ENCODE assay signal across 8 cellular contexts in genomic region chr10:79443338-79444242, GRCh38. TPM values are rescaled to one million over a fixed set of nuclear protein-coding genes. Genes with fewer than 3 reads are reported as not detected.
DNase-seq lines count a peak whose midpoint lies in the region; ATAC-seq lines count a peak whose summit lies in the region.

No MANE protein-coding gene starts in this region.

- no peaks in the 10 kb centered on the region for H3K27me3 ChIP-seq in ACC112 (ENCODE audit: insufficient read depth, low read length)
- H3K27me3 ChIP-seq in HUES64 (ENCODE audit: insufficient read depth, low read length) = peaks cover 38% of the 10 kb centered on the region

- peaks cover 8% of the 10 kb centered on the region for H3K36me3 Mint-ChIP-seq in central memory CD8-positive, alpha-beta T cell (ENCODE audit: insufficient read depth)
- H3K36me3 Mint-ChIP-seq in naive B cell = no peaks in the 10 kb centered on the region

- H3K9ac ChIP-seq in HUES64 (ENCODE audit: low read depth, low read length) = no peak overlapping the region

- no peaks in the 10 kb centered on the region for H3K36me3 ChIP-seq in ACC112 (ENCODE audit: insufficient read depth, low read length)
- no peaks in the 10 kb centered on the region for H3K36me3 ChIP-seq in HUES64 (ENCODE audit: insufficient read depth, low read length)

- H3K4me3 Mint-ChIP-seq in central memory CD8-positive, alpha-beta T cell = peak overlapping the region; percentile 89
- H3K4me3 Mint-ChIP-seq in naive B cell = peak overlapping the region; percentile 72 to 95 (median 92)

- H3K79me2 ChIP-seq in ACC112 (ENCODE audit: control insufficient read depth, insufficient read depth, low read length, unreplicated experiment) = peaks cover 48% of the 10 kb centered on the region

- H2AFZ ChIP-seq in ACC112 (ENCODE audit: low read length, unreplicated experiment) = no peak overlapping the region

- H3K27ac ChIP-seq in ACC112 (ENCODE audit: low read depth, low read length) (peak overlapping the region; percentile 70; the same call in 1 of the 2 replicates), HUES64 (ENCODE audit: low read depth, low read length) (no peak overlapping the region)

- no peaks in the 10 kb centered on the region for H3K27me3 Mint-ChIP-seq in central memory CD8-positive, alpha-beta T cell
- H3K27me3 Mint-ChIP-seq in naive B cell = peaks cover under 1 to 11% (median 7%) of the 10 kb centered on the region in 3 donors

- H3K9me3 Mint-ChIP-seq in central memory CD8-positive, alpha-beta T cell = no peaks in the 10 kb centered on the region
- H3K9me3 Mint-ChIP-seq in naive B cell = no peaks in the 10 kb centered on the region

- ATAC-seq in central memory CD8-positive, alpha-beta T cell (replicated peaks; ENCODE audit: extremely low read depth, poor library complexity, severe bottlenecking) = no peak
- ATAC-seq in naive B cell (ENCODE audit: low read depth in 2 of 2) = no peak
- no peak for ATAC-seq in GM19463 (IDR thresholded peaks at IDR 0.05; ENCODE audit: unreplicated experiment)
- no peak for ATAC-seq in GM21360 (IDR thresholded peaks at IDR 0.05; ENCODE audit: unreplicated experiment)

- DNase-seq in central memory CD8-positive, alpha-beta T cell (ENCODE audit: low spot score in 2 of 2) = no peak
- DNase-seq in naive B cell (no peak), DMS 273 treated with DMSO at 0.1 percent for 48 hours (lab: John Stamatoyannopoulos, UW) (no peak), D341Med (ENCODE audit: low spot score) (no peak)

- 67% methylated on average over 11 of the region's 11 CpGs for whole genome bisulfite sequencing in HUES64

- H3K4me1 Mint-ChIP-seq in central memory CD8-positive, alpha-beta T cell = peaks cover 23% of the 10 kb centered on the region
- H3K4me1 Mint-ChIP-seq in naive B cell = peaks cover 24 to 32% (median 28%) of the 10 kb centered on the region in 3 donors

- H3K9me3 ChIP-seq in HUES64 (ENCODE audit: insufficient read depth, low read depth, low read length) = no peaks in the 10 kb centered on the region

- H3K4me3 ChIP-seq in ACC112 (ENCODE audit: low read depth, low read length) = peak overlapping the region; percentile 90
- H3K4me3 ChIP-seq in HUES64 (ENCODE audit: low read length) = peak overlapping the region; percentile 75

- H3K4me1 ChIP-seq in ACC112 (ENCODE audit: control insufficient read depth, insufficient read depth, low read length, unreplicated experiment) (peaks cover 36% of the 10 kb centered on the region), HUES64 (ENCODE audit: insufficient read depth, low read length) (peaks cover 11% of the 10 kb centered on the region)

- peak overlapping the region; percentile 75 for H3K27ac Mint-ChIP-seq in central memory CD8-positive, alpha-beta T cell (ENCODE audit: low read depth)
- peak overlapping the region in 1 of 6 donors; percentile 58 for H3K27ac Mint-ChIP-seq in naive B cell

RNA-seq across cellular contexts. Expression of gene ZCCHC24, which starts 1.8 kb away (rescaled TPM):
- polyA plus RNA-seq in HUES64 (2013, experiment 1 of 2) = 5.4 TPM
- polyA plus RNA-seq in HUES64 (2013, experiment 2 of 2) = 8.3 TPM
- polyA plus RNA-seq in naive B cell (ENCODE audit: low read depth in 6 of 6) = under 1 TPM in 5 of 6 donors, not detected in 1; 0.12 to 0.54 (median 0.43) TPM
